In the genomic region with DNA sequence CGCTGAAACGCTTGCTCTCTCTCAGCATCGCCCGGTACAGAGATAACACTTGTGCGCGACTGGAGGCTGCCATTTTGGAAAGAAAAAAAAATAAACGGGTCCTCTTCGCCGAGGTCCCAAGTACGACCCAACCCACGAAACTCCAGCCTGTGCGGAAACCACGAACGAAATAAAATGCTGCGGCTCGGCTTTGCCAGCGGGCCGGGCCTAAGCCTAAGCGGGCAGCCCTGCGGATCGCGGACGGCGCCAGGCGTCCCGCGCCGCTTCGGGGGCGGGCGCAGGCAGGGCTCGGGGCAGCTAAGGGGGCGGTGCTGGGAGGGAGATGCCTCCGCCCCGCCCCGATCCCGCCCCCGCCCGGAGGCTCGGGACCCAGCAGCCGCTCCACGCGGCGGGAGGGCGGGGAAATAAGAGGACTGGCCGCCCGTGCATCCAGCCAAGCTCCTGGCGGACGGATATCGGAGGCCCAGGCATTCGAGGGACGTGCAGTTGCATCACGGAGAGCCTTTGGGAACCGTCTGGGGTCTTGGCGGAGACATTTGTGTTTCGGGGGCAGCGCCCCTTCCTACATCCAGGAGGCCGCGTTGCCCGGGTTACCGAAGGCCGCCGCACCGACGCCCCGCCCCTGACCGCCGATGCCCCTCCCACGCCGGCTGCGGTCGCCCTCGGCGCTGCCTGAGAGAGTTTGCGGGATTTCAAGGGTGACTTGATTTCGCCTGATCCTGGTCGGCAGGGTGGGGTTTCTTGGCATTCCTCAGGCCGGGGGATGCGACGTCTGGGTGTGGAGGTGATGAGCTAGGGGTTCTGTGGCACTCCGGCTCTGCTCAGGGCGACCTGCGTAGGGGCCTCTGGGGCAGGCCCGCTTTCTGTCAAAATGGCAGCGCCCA, we compare ENCODE assay signal across 8 cellular contexts. TPM values are rescaled to one million over a fixed set of nuclear protein-coding genes. Genes with fewer than 3 reads are reported as not detected.
DNase-seq lines count a peak whose midpoint lies in the region; ATAC-seq, FAIRE-seq and TF ChIP-seq lines count a peak whose summit lies in the region.

FARS2 (plus strand) TSS at position 853 of the 884 bp plus-strand sequence.
LYRM4 (minus strand) TSS at position 290 of the 884 bp plus-strand sequence; CDS start at position 73, 217 bp downstream.

- peak; percentile 80 for DNase-seq in GM18507 (ENCODE audit: extremely low spot score, insufficient read length, low read depth)
- DNase-seq in NCI-H1930 (lab: John Stamatoyannopoulos, UW), result peak; percentile 78 to 89
- peak; percentile 89 for DNase-seq in T-helper 9 cell
- peak; percentile 53 for DNase-seq in astrocyte of the cerebellum (ENCODE audit: low read depth)
- peak; percentile 92 for DNase-seq in hepatic stellate cell (ENCODE audit: low spot score)
- peak; percentile 57 for DNase-seq in renal cortical epithelial cell (ENCODE audit: low read depth)
- peak; percentile 94 to 96 for DNase-seq in aorta

- intact Hi-C loops in aorta (cut with DNase I), result loop anchor here in 1 of 2 donors (2.0 to 10.0 kb wide), 3 partner anchors 46 to 504 kb away; no protein-coding TSS in a partner anchor

- WGBS in aorta, 2 donors, result 0% methylated on average over 81 to 85 of the region's 85 CpGs

- H3K27ac ChIP-seq in aorta (ENCODE audit: low read depth in 1 of 2, low read length in 2 of 2), result peak within 1 kb of the TSS; percentile 71 to 72

- ATAC-seq in HG02973 (IDR thresholded peaks at IDR 0.05; ENCODE audit: unreplicated experiment) (peak; percentile 61), aorta (ENCODE audit: low FRiP score) (peak; percentile 99)

- TF ChIP-seq CTCF in astrocyte of the cerebellum (IDR thresholded peaks at IDR 0.05; ENCODE audit: low read depth, low read length, missing control alignments), result peak; percentile 26

- in situ Hi-C loops in astrocyte of the cerebellum (cut with HindIII; ENCODE audit: low sequenced_read_pairs), result no loop called here

- H3K36me3 ChIP-seq in aorta (ENCODE audit: control insufficient read depth in 1 of 2, insufficient read depth in 2 of 2, low read length in 1 of 2), result no peaks in the 10 kb centered on the region

- FAIRE-seq in GM18507 (lab: Jason Lieb, UNC), result peak; percentile 86

- H3K9me3 ChIP-seq in aorta (ENCODE audit: control insufficient read depth, low read length), result no peaks in the 10 kb centered on the region

- H3K27me3 ChIP-seq in aorta (ENCODE audit: control insufficient read depth in 1 of 2, insufficient read depth in 2 of 2, low read length in 1 of 2), result no peaks in the 10 kb centered on the region

- H3K4me3 ChIP-seq in astrocyte of the cerebellum (ENCODE audit: low read depth, low read length) (peak within 1 kb of the TSS; percentile 65), aorta (ENCODE audit: low read length in 2 of 2) (peak within 1 kb of the TSS; percentile 75 to 90)

- H3K4me1 ChIP-seq in aorta (ENCODE audit: control insufficient read depth in 1 of 2, insufficient read depth in 2 of 2, low read length in 2 of 2), result peaks cover 0 to 7% of the 10 kb centered on the region in 2 donors

RNA-seq across cellular contexts. Expression of gene FARS2, which starts in this region (rescaled TPM):
- total RNA-seq in renal cortical epithelial cell (27.9 and 28.1 TPM in 2 replicates), aorta (10 to 100 TPM; 11.1 to 14.2 TPM)
- 1 to 10 TPM; 6.3 to 9.9 TPM for polyA plus RNA-seq in aorta

RNA-seq across cellular contexts. Expression of gene LYRM4, which starts in this region (rescaled TPM):
- total RNA-seq in renal cortical epithelial cell, result 17.1 and 27.4 TPM in 2 replicates
- total RNA-seq in aorta, result 10 to 100 TPM; 17.9 to 23.9 TPM
- polyA plus RNA-seq in aorta, result 10 to 100 TPM; 18.3 to 28.7 TPM

Comparison
In these comparisons a context has a peak if more than half of its experiments do, and no peak if none do; other contexts are left out.
1. Peak in every context shown above with its lines: DNase-seq, ATAC-seq, H3K4me3 ChIP-seq and H3K27ac ChIP-seq.